In genomic region chr11:64035081-64035524, GRCh38 we compare ENCODE assay signal across 15 cellular contexts. TPM values are rescaled to one million over a fixed set of nuclear protein-coding genes. Genes with fewer than 3 reads are reported as not detected.
DNase-seq lines count a peak whose midpoint lies in the region; ATAC-seq and TF ChIP-seq lines count a peak whose summit lies in the region.
"Had no signal": no experiment of that assay in that cellular context is flagged by ENCODE, and none has a peak within 500 bp of the region (broad histone marks: within the 10 kb centered on the region; RNA-seq: fewer than 3 reads in every experiment).

No MANE protein-coding gene starts in this region.

- no peaks in the 10 kb centered on the region for H3K36me3 Mint-ChIP-seq in T-helper 17 cell (ENCODE audit: low read depth)

- H3K27ac Mint-ChIP-seq in T-helper 17 cell: no peak overlapping the region

- H3K9ac ChIP-seq in SK-N-SH: no peak overlapping the region
- H3K9ac ChIP-seq in smooth muscle cell (ENCODE audit: low read depth): no peak overlapping the region

- H3K79me2 ChIP-seq in SK-N-SH (ENCODE audit: insufficient read depth) (no peaks in the 10 kb centered on the region), hepatocyte (no peaks in the 10 kb centered on the region), smooth muscle cell (ENCODE audit: low read depth) (no peaks in the 10 kb centered on the region)

- H3K4me3 ChIP-seq in SK-N-SH (ENCODE audit: low read depth in 2 of 2, low read length in 1 of 2): peak overlapping the region in 1 of 2 experiments; percentile 58; a peak in 2 of 4 replicates
- H3K4me3 ChIP-seq in hepatocyte: no peak overlapping the region
- H3K4me3 ChIP-seq in smooth muscle cell: no peak overlapping the region

- H3F3A ChIP-seq in SK-N-SH (replicated peaks; ENCODE audit: insufficient read depth): no peaks in the 10 kb centered on the region
- no peaks in the 10 kb centered on the region for H3F3A ChIP-seq in smooth muscle cell (ENCODE audit: low read depth)

- H4K20me1 ChIP-seq in SK-N-SH (ENCODE audit: insufficient read depth) (0 out of 2 replicates have a peak, but pooled peaks cover 3% of the 10 kb centered on the region), hepatocyte (ENCODE audit: insufficient read depth, poor library complexity, severe bottlenecking) (no peaks in the 10 kb centered on the region), smooth muscle cell (ENCODE audit: low read depth) (peaks cover 61% of the 10 kb centered on the region)

- POLR2A ChIA-PET in SK-N-SH (lab: Yijun Ruan, JAX): no interaction called here

- CTCF ChIA-PET in SK-N-SH (lab: Yijun Ruan, JAX): interaction anchor here (1.3 to 11.1 kb wide), 3 partner anchors 27 to 112 kb away, joined by 3 to 207 read pairs (median 5); no protein-coding TSS in a partner anchor

- H3K27ac ChIP-seq in SK-N-SH (ENCODE audit: low read depth in 2 of 2, low read length in 1 of 2) (peak overlapping the region in 1 of 2 experiments; percentile 29; a peak in 1 of 4 replicates), hepatocyte (no peak overlapping the region), smooth muscle cell (ENCODE audit: low read depth) (no peak overlapping the region)
- H3K27ac ChIP-seq: brain microvascular endothelial cell had no signal

- H3K27me3 Mint-ChIP-seq in T-helper 17 cell: peaks cover 47% of the 10 kb centered on the region

- ATAC-seq in SK-N-SH treated with all-trans-retinoic acid at 6 μM for 48 hours: no peak
- no peak for ATAC-seq in T-helper 17 cell
- no peak for ATAC-seq in HG03565 (IDR thresholded peaks at IDR 0.05; ENCODE audit: unreplicated experiment)
- ATAC-seq: left colon had no signal

- WGBS in SK-N-SH (ENCODE audit: low lambda C conversion rate): 51% methylated on average over 17 of the region's 17 CpGs
- WGBS in hepatocyte (ENCODE audit: low lambda C conversion rate, missing lambda C conversion rate): 26% methylated on average over 16 of the region's 17 CpGs
- WGBS in smooth muscle cell (ENCODE audit: low lambda C conversion rate): 51% methylated on average over 11 of the region's 17 CpGs

- H2AFZ ChIP-seq in SK-N-SH (ENCODE audit: low read depth) (no peak overlapping the region), hepatocyte (no peak overlapping the region), smooth muscle cell (ENCODE audit: low read depth) (no peak overlapping the region)

- peaks cover 3 to 47% of the 10 kb centered on the region in 2 experiments; a peak in 2 of 4 replicates for H3K4me1 ChIP-seq in SK-N-SH (ENCODE audit: control insufficient read depth in 1 of 2, insufficient read depth in 2 of 2, low read depth in 1 of 2, low read length in 1 of 2)
- peaks cover 10% of the 10 kb centered on the region for H3K4me1 ChIP-seq in hepatocyte (ENCODE audit: insufficient read depth)
- peaks cover 14% of the 10 kb centered on the region for H3K4me1 ChIP-seq in smooth muscle cell (ENCODE audit: low read depth)

- DNase-seq in SK-N-SH (no peak), T-helper 17 cell (no peak), hepatocyte (ENCODE audit: low spot score) (no peak), smooth muscle cell (lab: John Stamatoyannopoulos, UW; ENCODE audit: unreplicated experiment) (no peak), posterior cingulate gyrus (no peak)
- no peak for DNase-seq in stimulated activated CD8-positive, alpha-beta memory T cell treated with anti-CD3 and anti-CD28 coated beads, Interleukin-4, amount 100 ng/mL, for 48 hours
- DNase-seq: 8988T; activated CD8-positive, alpha-beta memory T cell treated with anti-CD3 and anti-CD28 coated beads, Interleukin-2, amount 50 U/mL, for 48 hours; brain microvascular endothelial cell; left colon; NCI-H187 treated with DMSO at 0.1 percent for 48 hours had no signal

- no peaks in the 10 kb centered on the region for H3K9me3 ChIP-seq in SK-N-SH
- no peaks in the 10 kb centered on the region for H3K9me3 ChIP-seq in T-helper 17 cell (ENCODE audit: control insufficient read depth, low read length, poor library complexity, severe bottlenecking)
- H3K9me3 ChIP-seq in hepatocyte (ENCODE audit: low read depth): no peaks in the 10 kb centered on the region
- no peaks in the 10 kb centered on the region for H3K9me3 ChIP-seq in smooth muscle cell (replicated peaks; ENCODE audit: low read depth)

- TF ChIP-seq EP300 in SK-N-SH (IDR thresholded peaks at IDR 0.05; ENCODE audit: borderline replicate concordance in 1 of 2, low read depth in 1 of 2, low read length in 1 of 2): no peak

- H3K4me1 Mint-ChIP-seq in T-helper 17 cell: peaks cover 14% of the 10 kb centered on the region

- H3K4me3 Mint-ChIP-seq in T-helper 17 cell: peak overlapping the region; percentile 85

- no peak for TF ChIP-seq RAD21 in SK-N-SH (IDR thresholded peaks at IDR 0.05; ENCODE audit: low read length)

- H3K4me2 ChIP-seq in SK-N-SH: peak overlapping the region; percentile 57; the same call in 1 of the 2 replicates
- H3K4me2 ChIP-seq in hepatocyte: peak overlapping the region; percentile 80
- peak overlapping the region; percentile 72 for H3K4me2 ChIP-seq in smooth muscle cell

- H3K9me2 ChIP-seq in SK-N-SH (no peaks in the 10 kb centered on the region), hepatocyte (replicated peaks; ENCODE audit: insufficient read depth) (no peaks in the 10 kb centered on the region)

- no peak for TF ChIP-seq CTCF in SK-N-SH (IDR thresholded peaks at IDR 0.05)
- no peak for TF ChIP-seq CTCF in hepatocyte (IDR thresholded peaks at IDR 0.05; ENCODE audit: poor library complexity)
- TF ChIP-seq CTCF in smooth muscle cell (IDR thresholded peaks at IDR 0.05; ENCODE audit: borderline replicate concordance, insufficient read depth, poor library complexity, severe bottlenecking): no peak

- H3K36me3 ChIP-seq in SK-N-SH (replicated peaks in 1 of 2; ENCODE audit: control insufficient read depth in 1 of 2, insufficient read depth in 2 of 2, low read length in 1 of 2): no peaks in the 10 kb centered on the region
- H3K36me3 ChIP-seq in hepatocyte (replicated peaks; ENCODE audit: insufficient read depth, low read depth): no peaks in the 10 kb centered on the region
- H3K36me3 ChIP-seq in smooth muscle cell (ENCODE audit: low read depth): no peaks in the 10 kb centered on the region
- H3K36me3 ChIP-seq: brain microvascular endothelial cell had no signal

- intact Hi-C loops in posterior cingulate gyrus (cut with DNase I): loop anchor here (5.0 kb wide), 1 partner anchor 33 kb away; no protein-coding TSS in a partner anchor

- no peaks in the 10 kb centered on the region for H3K27me3 ChIP-seq in SK-N-SH (ENCODE audit: insufficient read depth)
- peaks cover 38% of the 10 kb centered on the region for H3K27me3 ChIP-seq in hepatocyte
- H3K27me3 ChIP-seq in smooth muscle cell (ENCODE audit: low read depth): peaks cover 62% of the 10 kb centered on the region

TF ChIP-seq in SK-N-SH, 30 proteins besides CTCF, POLR2A, EP300 and RAD21 (continues in another document):
- TF ChIP-seq MEF2A (IDR thresholded peaks at IDR 0.05; ENCODE audit: borderline replicate concordance, low read depth) (no peak), EZH2phosphoT487 (IDR thresholded peaks at IDR 0.05; ENCODE audit: borderline replicate concordance, low read depth) (no peak), SMC3 (IDR thresholded peaks at IDR 0.05; ENCODE audit: low read depth, low read length) (no peak), MXI1 (IDR thresholded peaks at IDR 0.05; ENCODE audit: low read depth, low read length) (no peak), JUND (IDR thresholded peaks at IDR 0.05) (no peak), NFIC (IDR thresholded peaks at IDR 0.05; ENCODE audit: borderline replicate concordance) (no peak), YY1 (IDR thresholded peaks at IDR 0.05; ENCODE audit: low read depth) (no peak), RXRA (IDR thresholded peaks at IDR 0.05; ENCODE audit: borderline replicate concordance, low read depth) (no peak), FOSL2 (IDR thresholded peaks at IDR 0.05; ENCODE audit: borderline replicate concordance, low read depth) (no peak), FOXM1 (IDR thresholded peaks at IDR 0.05; ENCODE audit: low read depth) (no peak), RCOR1 (IDR thresholded peaks at IDR 0.05; ENCODE audit: low read length) (no peak)

TF ChIP-seq in SK-N-SH treated with all-trans-retinoic acid at 6 μM for 48 hours, 23 proteins besides CTCF, POLR2A, EP300 and RAD21 (continues in another document):
- TF ChIP-seq POU6F1 (CRISPR knock-in tag; IDR thresholded peaks at IDR 0.05; ENCODE audit: borderline replicate concordance, low read depth): no peak

RNA-seq across cellular contexts. Expression of gene FLRT1, which starts 0.6 kb away (rescaled TPM):
- polyA plus RNA-seq in SK-N-SH (2012; rRNA removed) (0.03 TPM in 2 replicates), hepatocyte (0.34 and 0.61 TPM in 2 replicates), smooth muscle cell (0.26 and 0.32 TPM in 2 replicates)
- polyA plus RNA-seq in SK-N-SH (2012; cell fraction: cytosol; rRNA removed): 0.05 and 0.06 TPM in 2 replicates
- 0.06 and 0.07 TPM in 2 replicates for polyA plus RNA-seq in SK-N-SH (2012; cell fraction: nucleus; rRNA removed)
- total RNA-seq in T-helper 17 cell (not detected), hepatocyte (0.43 and 0.84 TPM in 2 replicates), smooth muscle cell (0.76 TPM in 1 of 2 replicates, not detected in the other)
- total RNA-seq: HT1080; T-helper 2 cell treated with Interferon-gamma antibody and Interleukin-4, amounts not matched to agents 100 ng/mL and 5 ng/mL, for 36 hours had no signal

RNA-seq across cellular contexts. Expression of gene OTUB1, which starts 48.9 kb away (rescaled TPM):
- polyA plus RNA-seq in SK-N-SH (2012; rRNA removed) (183 and 195 TPM in 2 replicates), hepatocyte (152 and 196 TPM in 2 replicates), smooth muscle cell (155 and 164 TPM in 2 replicates)
- polyA plus RNA-seq in SK-N-SH (2012; cell fraction: cytosol; rRNA removed): 76.2 and 109 TPM in 2 replicates
- polyA plus RNA-seq in SK-N-SH (2012; cell fraction: nucleus; rRNA removed): 446 and 520 TPM in 2 replicates
- total RNA-seq in T-helper 17 cell (10 to 100 TPM; 62.2 to 65.1 TPM), hepatocyte (49.9 and 55.9 TPM in 2 replicates), smooth muscle cell (55.2 and 71.5 TPM in 2 replicates)
